In the genomic region with DNA sequence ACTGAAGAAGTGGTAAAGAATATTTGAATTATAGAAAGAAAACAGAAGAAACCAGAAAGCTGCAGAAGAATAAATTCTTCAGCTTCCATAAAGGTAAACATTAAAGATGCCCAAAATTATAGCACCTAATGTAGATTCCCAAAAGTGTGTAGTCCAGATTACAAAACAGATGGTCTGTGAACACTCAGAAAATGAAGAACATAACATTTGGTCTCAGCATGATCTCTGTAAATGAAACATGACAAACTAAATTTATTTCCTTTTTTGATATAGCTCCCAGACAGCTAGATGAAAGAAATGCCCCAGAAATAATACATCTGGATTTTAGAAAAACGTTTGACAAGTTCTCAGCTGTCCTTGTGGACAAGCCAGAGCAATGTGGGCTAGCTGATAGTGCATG, we compare ENCODE assay signal across 33 cellular contexts.
"Had no signal": no experiment of that assay in that cellular context is flagged by ENCODE, and none has a peak within 500 bp of the region (broad histone marks: within the 10 kb centered on the region; RNA-seq: fewer than 3 reads in every experiment).

No MANE protein-coding gene starts in this region.

- ATAC-seq: activated CD8-positive, alpha-beta memory T cell treated with anti-CD3 and anti-CD28 coated beads, Interleukin-2, amount 10 ng/mL, durations not matched to agents 7 days and 5 days; activated CD8-positive, alpha-beta T cell treated with anti-CD3 and anti-CD28 coated beads, Interleukin-2, amount 10 ng/mL, durations not matched to agents 7 days and 5 days; activated naive CD8-positive, alpha-beta T cell treated with anti-CD3 and anti-CD28 coated beads, Interleukin-2, amount 50 U/mL, for 24 hours had no signal

- H3K27ac ChIP-seq: ascending aorta, cardiac muscle cell, VCaP had no signal

- H3K4me3 ChIP-seq: ascending aorta, cardiac muscle cell had no signal

- H3K27me3 Mint-ChIP-seq: activated B cell treated with CpG ODN at 0.5 μM for 24 hours; activated CD4-positive, alpha-beta memory T cell treated with anti-CD3 and anti-CD28 coated beads, Interleukin-2, amount 10 ng/mL, durations not matched to agents 7 days and 5 days; activated CD4-positive, alpha-beta T cell treated with anti-CD3 and anti-CD28 coated beads, Interleukin-2, amount 10 ng/mL, durations not matched to agents 24 days and 14 days; activated CD8-positive, alpha-beta memory T cell treated with anti-CD3 and anti-CD28 coated beads, Interleukin-2, amount 10 ng/mL, durations not matched to agents 7 days and 5 days; activated naive CD4-positive, alpha-beta T cell treated with anti-CD3 and anti-CD28 coated beads, Interleukin-2, amount 10 ng/mL, durations not matched to agents 7 days and 5 days; activated naive CD4-positive, alpha-beta T cell treated with anti-CD3 and anti-CD28 coated beads, Interleukin-2, amount 50 U/mL, for 24 hours; activated naive CD8-positive, alpha-beta T cell; activated naive CD8-positive, alpha-beta T cell treated with anti-CD3 and anti-CD28 coated beads, Interleukin-2, amount 10 ng/mL, durations not matched to agents 7 days and 5 days; activated naive CD8-positive, alpha-beta T cell treated with anti-CD3 and anti-CD28 coated beads, Interleukin-2, amount 50 U/mL, for 24 hours; activated T-cell treated with anti-CD3 and anti-CD28 coated beads, Interleukin-2, amount 50 U/mL, for 24 hours; brain; central memory CD8-positive, alpha-beta T cell had no signal

- DNase-seq: activated B cell treated with CpG ODN at 0.5 μM for 24 hours; activated CD4-positive, alpha-beta memory T cell treated with anti-CD3 and anti-CD28 coated beads, Interleukin-2, amount 10 ng/mL, durations not matched to agents 7 days and 5 days; activated CD4-positive, alpha-beta T cell treated with anti-CD3 and anti-CD28 coated beads for 4 hours; activated CD4-positive, alpha-beta T cell treated with anti-CD3 and anti-CD28 coated beads, Interleukin-2, amount 10 ng/mL, durations not matched to agents 24 days and 14 days; activated CD4-positive, alpha-beta T cell treated with anti-CD3 and anti-CD28 coated beads, Interleukin-2, amount 50 U/mL, for 48 hours; activated CD4-positive, CD25-positive, alpha-beta regulatory T cell treated with anti-CD3 and anti-CD28 coated beads, Interleukin-2, amount 50 U/mL, for 72 hours; activated CD8-positive, alpha-beta memory T cell treated with anti-CD3 and anti-CD28 coated beads for 24 hours; activated CD8-positive, alpha-beta memory T cell treated with anti-CD3 and anti-CD28 coated beads, Interleukin-2, amount 10 ng/mL, durations not matched to agents 7 days and 5 days; activated CD8-positive, alpha-beta memory T cell treated with anti-CD3 and anti-CD28 coated beads, Interleukin-2, amount 50 U/mL, for 48 hours; activated CD8-positive, alpha-beta T cell treated with anti-CD3 and anti-CD28 coated beads, Interleukin-2, amount 10 ng/mL, durations not matched to agents 7 days and 5 days; activated effector memory CD4-positive, alpha-beta T cell treated with Interleukin-2 at 50 U/mL for 16 hours; activated gamma-delta T cell; activated naive CD4-positive, alpha-beta T cell treated with anti-CD3 and anti-CD28 coated beads, Interleukin-2, amount 10 ng/mL, durations not matched to agents 7 days and 5 days; activated naive CD4-positive, alpha-beta T cell treated with Interleukin-2 at 50 U/mL for 16 hours; activated naive CD8-positive, alpha-beta T cell treated with anti-CD3 and anti-CD28 coated beads, Interleukin-2, amount 10 ng/mL, durations not matched to agents 7 days and 5 days; activated naive CD8-positive, alpha-beta T cell treated with anti-CD3 and anti-CD28 coated beads, Interleukin-2, amount 50 U/mL, for 24 hours; activated T-cell treated with anti-CD3 and anti-CD28 coated beads, Interleukin-2, amount 50 U/mL, for 24 hours; activated T-cell treated with anti-CD3 and anti-CD28 coated beads, Interleukin-2, amount 50 U/mL, for 48 hours; amygdala; anterior cingulate cortex; T-helper 1 cell; T-helper 2 cell; T-helper 9 cell had no signal

- H3K4me1 Mint-ChIP-seq: activated B cell treated with CpG ODN at 0.5 μM for 24 hours; activated CD4-positive, alpha-beta memory T cell treated with anti-CD3 and anti-CD28 coated beads, Interleukin-2, amount 10 ng/mL, durations not matched to agents 7 days and 5 days; activated CD4-positive, alpha-beta T cell treated with anti-CD3 and anti-CD28 coated beads, Interleukin-2, amount 10 ng/mL, durations not matched to agents 24 days and 14 days; activated CD8-positive, alpha-beta memory T cell treated with anti-CD3 and anti-CD28 coated beads, Interleukin-2, amount 10 ng/mL, durations not matched to agents 7 days and 5 days; activated naive CD4-positive, alpha-beta T cell treated with anti-CD3 and anti-CD28 coated beads, Interleukin-2, amount 10 ng/mL, durations not matched to agents 7 days and 5 days; activated naive CD4-positive, alpha-beta T cell treated with anti-CD3 and anti-CD28 coated beads, Interleukin-2, amount 50 U/mL, for 24 hours; activated naive CD8-positive, alpha-beta T cell treated with anti-CD3 and anti-CD28 coated beads, Interleukin-2, amount 10 ng/mL, durations not matched to agents 7 days and 5 days; activated naive CD8-positive, alpha-beta T cell treated with anti-CD3 and anti-CD28 coated beads, Interleukin-2, amount 50 U/mL, for 24 hours; brain; central memory CD8-positive, alpha-beta T cell had no signal

- H3K36me3 ChIP-seq: ascending aorta, cardiac muscle cell had no signal

- H3K9me3 ChIP-seq: ascending aorta had no signal

- H3K27me3 ChIP-seq: ascending aorta, cardiac muscle cell had no signal

- H3K27ac Mint-ChIP-seq: activated B cell treated with CpG ODN at 0.5 μM for 24 hours; activated CD4-positive, alpha-beta memory T cell treated with anti-CD3 and anti-CD28 coated beads, Interleukin-2, amount 10 ng/mL, durations not matched to agents 7 days and 5 days; activated CD4-positive, alpha-beta T cell treated with anti-CD3 and anti-CD28 coated beads, Interleukin-2, amount 10 ng/mL, durations not matched to agents 24 days and 14 days; activated CD8-positive, alpha-beta memory T cell treated with anti-CD3 and anti-CD28 coated beads, Interleukin-2, amount 10 ng/mL, durations not matched to agents 7 days and 5 days; activated CD8-positive, alpha-beta T cell treated with anti-CD3 and anti-CD28 coated beads, Interleukin-2, amount 10 ng/mL, durations not matched to agents 7 days and 5 days; activated naive CD4-positive, alpha-beta T cell treated with anti-CD3 and anti-CD28 coated beads, Interleukin-2, amount 10 ng/mL, durations not matched to agents 7 days and 5 days; activated naive CD4-positive, alpha-beta T cell treated with anti-CD3 and anti-CD28 coated beads, Interleukin-2, amount 50 U/mL, for 24 hours; activated naive CD8-positive, alpha-beta T cell; activated naive CD8-positive, alpha-beta T cell treated with anti-CD3 and anti-CD28 coated beads, Interleukin-2, amount 10 ng/mL, durations not matched to agents 7 days and 5 days; activated naive CD8-positive, alpha-beta T cell treated with anti-CD3 and anti-CD28 coated beads, Interleukin-2, amount 50 U/mL, for 24 hours; activated T-cell treated with anti-CD3 and anti-CD28 coated beads, Interleukin-2, amount 50 U/mL, for 24 hours; activated T-helper 2 cell treated with anti-CD3 and anti-CD28 coated beads, Interferon-gamma antibody, Interleukin-2, Interleukin-4, amounts not matched to agents 10 μg/mL and 5 μg/mL and 100 μg/mL, durations not matched to agents 14 hours and 24 hours and 36 hours; brain; T-helper 1 cell treated with Interleukin-12 subunit alpha and Interleukin-12 subunit beta and Interleukin-4 antibody, amounts not matched to agents 30 μg/mL and 1 μg/mL, for 36 hours; T-helper 2 cell treated with Interferon-gamma antibody and Interleukin-4, amounts not matched to agents 5 μg/mL and 100 μg/mL, for 36 hours had no signal

- H3K4me3 Mint-ChIP-seq: activated B cell treated with CpG ODN at 0.5 μM for 24 hours; activated CD4-positive, alpha-beta memory T cell treated with anti-CD3 and anti-CD28 coated beads, Interleukin-2, amount 10 ng/mL, durations not matched to agents 7 days and 5 days; activated CD4-positive, alpha-beta T cell treated with anti-CD3 and anti-CD28 coated beads, Interleukin-2, amount 10 ng/mL, durations not matched to agents 24 days and 14 days; activated CD8-positive, alpha-beta memory T cell treated with anti-CD3 and anti-CD28 coated beads, Interleukin-2, amount 10 ng/mL, durations not matched to agents 7 days and 5 days; activated CD8-positive, alpha-beta T cell treated with anti-CD3 and anti-CD28 coated beads, Interleukin-2, amount 10 ng/mL, durations not matched to agents 7 days and 5 days; activated naive CD4-positive, alpha-beta T cell treated with anti-CD3 and anti-CD28 coated beads, Interleukin-2, amount 10 ng/mL, durations not matched to agents 7 days and 5 days; activated naive CD4-positive, alpha-beta T cell treated with anti-CD3 and anti-CD28 coated beads, Interleukin-2, amount 50 U/mL, for 24 hours; activated naive CD8-positive, alpha-beta T cell; activated naive CD8-positive, alpha-beta T cell treated with anti-CD3 and anti-CD28 coated beads, Interleukin-2, amount 10 ng/mL, durations not matched to agents 7 days and 5 days; activated naive CD8-positive, alpha-beta T cell treated with anti-CD3 and anti-CD28 coated beads, Interleukin-2, amount 50 U/mL, for 24 hours; activated T-cell treated with anti-CD3 and anti-CD28 coated beads, Interleukin-2, amount 50 U/mL, for 24 hours; brain; central memory CD8-positive, alpha-beta T cell; T-helper 1 cell treated with Interleukin-12 subunit alpha and Interleukin-12 subunit beta and Interleukin-4 antibody, amounts not matched to agents 30 μg/mL and 1 μg/mL, for 36 hours; T-helper 2 cell treated with Interferon-gamma antibody and Interleukin-4, amounts not matched to agents 5 μg/mL and 100 μg/mL, for 36 hours had no signal

- H3K36me3 Mint-ChIP-seq: activated CD8-positive, alpha-beta memory T cell treated with anti-CD3 and anti-CD28 coated beads, Interleukin-2, amount 10 ng/mL, durations not matched to agents 7 days and 5 days; activated naive CD4-positive, alpha-beta T cell treated with anti-CD3 and anti-CD28 coated beads, Interleukin-2, amount 10 ng/mL, durations not matched to agents 7 days and 5 days; activated naive CD4-positive, alpha-beta T cell treated with anti-CD3 and anti-CD28 coated beads, Interleukin-2, amount 50 U/mL, for 24 hours; activated naive CD8-positive, alpha-beta T cell; activated naive CD8-positive, alpha-beta T cell treated with anti-CD3 and anti-CD28 coated beads, Interleukin-2, amount 10 ng/mL, durations not matched to agents 7 days and 5 days; brain had no signal

- H3K4me1 ChIP-seq: ascending aorta had no signal
